ENCODE assay signal across 8 cellular contexts in genomic region chr21:45981154-45981606, GRCh38. TPM values are rescaled to one million over a fixed set of nuclear protein-coding genes. Genes with fewer than 3 reads are reported as not detected.
DNase-seq lines count a peak whose midpoint lies in the region; ATAC-seq, FAIRE-seq and TF ChIP-seq lines count a peak whose summit lies in the region.

No MANE protein-coding gene starts in this region.

- WGBS in small intestine, 3 donors = 0 to 1% (median 0%) methylated on average over 21 to 28 of the region's 29 CpGs

- H3K4me3 ChIP-seq in GM06990 (replicated peaks; ENCODE audit: low read depth, low read length) (no peak overlapping the region; the same call in 1 of the 2 replicates), small intestine (ENCODE audit: low read depth in 1 of 2, low read length in 2 of 2) (peak overlapping the region in 1 of 2 donors; percentile 53)

- ATAC-seq in GM18498 (IDR thresholded peaks at IDR 0.05; ENCODE audit: unreplicated experiment) = no peak

- no peak for FAIRE-seq in small intestine (lab: Jason Lieb, UNC)

- H3K27me3 ChIP-seq in GM06990 (replicated peaks; ENCODE audit: control insufficient read depth, insufficient read depth, low read length) (no peaks in the 10 kb centered on the region), small intestine (ENCODE audit: control insufficient read depth in 2 of 2, insufficient read depth in 2 of 2, low read length in 2 of 2) (no peaks in the 10 kb centered on the region)

- H3K27ac ChIP-seq in VCaP (peak overlapping the region; percentile 57), small intestine (ENCODE audit: low read depth in 1 of 2, low read length in 1 of 2) (peak overlapping the region in 1 of 2 donors; percentile 63)

- no peaks in the 10 kb centered on the region for H3K4me1 ChIP-seq in small intestine (ENCODE audit: control insufficient read depth in 2 of 2, insufficient read depth in 1 of 2, low read depth in 1 of 2, low read length in 1 of 2)

- H3K9me3 ChIP-seq in small intestine (ENCODE audit: control insufficient read depth, low read depth) = no peaks in the 10 kb centered on the region

- H3K36me3 ChIP-seq in GM06990 (ENCODE audit: control insufficient read depth, insufficient read depth, low read length) (no peaks in the 10 kb centered on the region), small intestine (ENCODE audit: control insufficient read depth in 2 of 2, insufficient read depth in 2 of 2, low read length in 2 of 2) (no peaks in the 10 kb centered on the region)

- TF ChIP-seq CTCF in GM06990 (IDR thresholded peaks at IDR 0.05; ENCODE audit: insufficient read depth, low read length, poor library complexity, severe bottlenecking) = no peak
- TF ChIP-seq CTCF in VCaP (conservative IDR thresholded peaks at IDR 0.05) = no peak

- DNase-seq in GM06990 (ENCODE audit: extremely low read depth, insufficient read length) (peak; percentile 35), NCI-H1417 treated with DMSO at 0.1 percent for 48 hours (lab: John Stamatoyannopoulos, UW) (peak; percentile 27), cerebellum (ENCODE audit: low spot score) (peak; percentile 92), islet precursor cell (peak; percentile 97), small intestine (peak; percentile 47), NCI-H187 treated with DMSO at 0.1 percent for 48 hours (lab: John Stamatoyannopoulos, UW) (no peak)

RNA-seq across cellular contexts. Expression of gene COL6A1, which starts 0.4 kb away (rescaled TPM):
- 88.8 TPM for total RNA-seq in cerebellum
- polyA plus RNA-seq in small intestine = 10 to 100 TPM in 1 of 3 donors, 1 to 10 TPM in 2; 6.0 to 85.7 (median 9.7) TPM
